Comparison of ENCODE assay signal across 20 cellular contexts in the genomic region with DNA sequence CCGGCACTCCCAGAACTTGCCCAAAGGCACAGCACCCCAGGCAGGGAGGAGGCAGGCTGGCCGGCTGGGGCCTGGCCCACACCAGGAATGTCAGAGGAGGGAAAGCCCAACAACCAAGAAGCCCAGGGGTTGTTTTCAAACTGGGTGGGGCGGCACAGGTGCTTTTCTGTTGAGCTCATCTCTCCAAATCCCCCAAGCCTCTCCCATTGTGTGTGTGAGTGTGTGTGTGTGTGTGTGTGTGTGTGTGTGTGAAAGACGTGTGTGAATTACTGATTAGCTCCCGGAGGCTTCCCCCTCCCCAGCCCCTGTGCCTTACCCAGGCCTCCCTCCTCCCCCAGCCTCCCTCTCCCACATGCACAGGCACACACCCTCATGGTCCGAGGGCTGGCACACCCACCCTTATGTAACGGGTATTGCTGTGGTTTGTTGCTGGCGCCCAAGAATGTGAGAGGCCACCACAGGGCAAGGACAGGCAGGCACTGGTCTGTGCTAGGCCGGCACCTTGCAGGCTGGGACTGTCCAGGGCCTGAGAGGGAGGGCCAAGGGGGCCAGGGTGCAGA. TPM values are rescaled to one million over a fixed set of nuclear protein-coding genes. Genes with fewer than 3 reads are reported as not detected.
DNase-seq lines count a peak whose midpoint lies in the region; ATAC-seq, FAIRE-seq and TF ChIP-seq lines count a peak whose summit lies in the region.
"Had no signal": no experiment of that assay in that cellular context is flagged by ENCODE, and none has a peak within 500 bp of the region (broad histone marks: within the 10 kb centered on the region; RNA-seq: fewer than 3 reads in every experiment).

No MANE protein-coding gene starts in this region.

- peak; percentile 27 for DNase-seq in H54 (ENCODE audit: insufficient read length, low spot score)
- DNase-seq in SW480 (ENCODE audit: low spot score), result peak; percentile 95
- peak; percentile 91 for DNase-seq in kidney
- no peak for DNase-seq in sciatic nerve (ENCODE audit: low spot score)
- no peak for DNase-seq in endothelial cell (ENCODE audit: low spot score)
- DNase-seq in stimulated activated naive CD4-positive, alpha-beta T cell treated with Interleukin-2 at 50 U/mL for 16 hours (lab: John Stamatoyannopoulos, UW), result no peak
- DNase-seq in SHP77 (lab: John Stamatoyannopoulos, UW), result no peak
- DNase-seq: activated CD4-positive, alpha-beta T cell treated with anti-CD3 and anti-CD28 coated beads, Interleukin-2, amount 50 U/mL, for 48 hours; effector memory CD4-positive, alpha-beta T cell; H9; head of caudate nucleus; MV-4-11; NCI-H2171 treated with DMSO at 0.1 percent for 48 hours; stimulated activated CD4-positive, alpha-beta T cell treated with anti-CD3 and anti-CD28 coated beads, Interleukin-2, amount 100 ng/mL, for 48 hours; T-helper 2 cell had no signal

- no peak overlapping the region for H3K4me3 ChIP-seq in kidney (ENCODE audit: low read length in 2 of 2)

- intact Hi-C loops in kidney (cut with DNase I), result no loop called here
- intact Hi-C loops in sciatic nerve (cut with DNase I), result no loop called here

- ATAC-seq in sciatic nerve, result peak; percentile 81
- ATAC-seq in GM19452 (IDR thresholded peaks at IDR 0.05; ENCODE audit: unreplicated experiment), result no peak
- ATAC-seq: stimulated activated memory B cell treated with anti-CD40 and anti-IgM and Interleukin-4, amounts not matched to agents 10 μg/mL and 1 μg/mL and 100 μg/mL, for 72 hours had no signal

- H3K27ac Mint-ChIP-seq in endothelial cell (ENCODE audit: unreplicated experiment), result no peak overlapping the region
- H3K27ac Mint-ChIP-seq: H9; stimulated activated memory B cell treated with anti-CD40 and anti-IgM and Interleukin-4, amounts not matched to agents 10 μg/mL and 1 μg/mL and 100 μg/mL, for 72 hours had no signal

- FAIRE-seq in H54 (lab: Jason Lieb, UNC) (no peak), kidney (lab: Jason Lieb, UNC) (no peak)
- FAIRE-seq: astrocyte, G401.6 had no signal

- H3K36me3 Mint-ChIP-seq in endothelial cell (ENCODE audit: low read depth, unreplicated experiment), result no peaks in the 10 kb centered on the region
- H3K36me3 Mint-ChIP-seq: stimulated activated memory B cell treated with anti-CD40 and anti-IgM and Interleukin-4, amounts not matched to agents 10 μg/mL and 1 μg/mL and 100 μg/mL, for 72 hours had no signal

- no peaks in the 10 kb centered on the region for H3K36me3 ChIP-seq in kidney (ENCODE audit: control insufficient read depth in 1 of 2, insufficient read depth in 2 of 2, low read length in 2 of 2)

- H3K27ac ChIP-seq in kidney (ENCODE audit: low read depth in 2 of 2, low read length in 2 of 2), result peak overlapping the region in 1 of 2 donors; percentile 9
- H3K27ac ChIP-seq: C4-2B had no signal

- H3K9ac ChIP-seq in kidney (ENCODE audit: low read length in 2 of 2), result no peak overlapping the region

- H3K4me1 ChIP-seq in kidney (ENCODE audit: control insufficient read depth in 1 of 2, insufficient read depth in 1 of 2, low read depth in 1 of 2, low read length in 2 of 2), result peaks cover 0 to 4% of the 10 kb centered on the region in 2 donors

- H3K9me3 ChIP-seq in kidney (ENCODE audit: control insufficient read depth in 1 of 2, low read length in 2 of 2), result no peaks in the 10 kb centered on the region

- TF ChIP-seq CTCF in kidney (IDR thresholded peaks at IDR 0.05; ENCODE audit: borderline replicate concordance, extremely low read depth, insufficient read depth) (no peak), endothelial cell (IDR thresholded peaks at IDR 0.05; ENCODE audit: unreplicated experiment) (no peak)

- H3K4me1 Mint-ChIP-seq in endothelial cell (ENCODE audit: unreplicated experiment), result peaks cover 3% of the 10 kb centered on the region
- H3K4me1 Mint-ChIP-seq: stimulated activated memory B cell treated with anti-CD40 and anti-IgM and Interleukin-4, amounts not matched to agents 10 μg/mL and 1 μg/mL and 100 μg/mL, for 72 hours had no signal

- no peak for TF ChIP-seq POLR2A in H54 (IDR thresholded peaks at IDR 0.05; ENCODE audit: low read depth, low read length)

- peaks cover 18% of the 10 kb centered on the region for H3K27me3 Mint-ChIP-seq in endothelial cell (ENCODE audit: unreplicated experiment)

- H3K4me3 Mint-ChIP-seq in endothelial cell (ENCODE audit: unreplicated experiment), result no peak overlapping the region
- H3K4me3 Mint-ChIP-seq: H9; stimulated activated memory B cell treated with anti-CD40 and anti-IgM and Interleukin-4, amounts not matched to agents 10 μg/mL and 1 μg/mL and 100 μg/mL, for 72 hours had no signal

- no peaks in the 10 kb centered on the region for H3K9me3 Mint-ChIP-seq in endothelial cell (ENCODE audit: unreplicated experiment)

RNA-seq across cellular contexts. Expression of a gene that starts 15.9 kb away (rescaled TPM):
- total RNA-seq in kidney (32.9 TPM), sciatic nerve (33.2 TPM), endothelial cell (ENCODE audit: unreplicated experiment) (not detected)
- polyA plus RNA-seq in kidney (ENCODE audit: insufficient read depth, low read depth, low replicate concordance), result 0.65 TPM
- total RNA-seq: H9 had no signal

Comparison
In these comparisons a context has a peak if more than half of its experiments do, and no peak if none do; other contexts are left out.
1. DNase-seq: peak in H54 (single experiment), SW480 (single experiment) and kidney (single experiment); none in sciatic nerve (single experiment), endothelial cell (single experiment), stimulated activated naive CD4-positive, alpha-beta T cell treated with Interleukin-2 at 50 U/mL for 16 hours (single experiment) and SHP77 (0 of 2).
2. RNA of a gene that starts 15.9 kb away (total RNA-seq): 33.2 TPM in sciatic nerve (single experiment) and 32.9 TPM in kidney (single experiment); not detected in endothelial cell (single experiment); every median in the first group is over 10 times any median in the second.